ENCODE assay signal across 29 cellular contexts in genomic region chr13:79462895-79463294, GRCh38.
"Had no signal": no experiment of that assay in that cellular context is flagged by ENCODE, and none has a peak within 500 bp of the region (broad histone marks: within the 10 kb centered on the region; RNA-seq: fewer than 3 reads in every experiment).

No MANE protein-coding gene starts in this region.

- H3K4me3 ChIP-seq: coronary artery, dorsolateral prefrontal cortex, heart left ventricle had no signal

- ATAC-seq: esophagus mucosa, heart left ventricle had no signal

- H3K36me3 ChIP-seq: brain microvascular endothelial cell, heart left ventricle had no signal

- H3K4me1 ChIP-seq: heart left ventricle had no signal

- FAIRE-seq: bronchial epithelial cell, frontal cortex had no signal

- H3K4me3 Mint-ChIP-seq: activated CD4-positive, alpha-beta memory T cell treated with anti-CD3 and anti-CD28 coated beads for 36 hours; activated CD4-positive, alpha-beta T cell treated with anti-CD3 and anti-CD28 coated beads for 36 hours; activated CD4-positive, alpha-beta T cell treated with anti-CD3 and anti-CD28 coated beads, Interleukin-2, amount 10 ng/mL, durations not matched to agents 24 days and 14 days; activated naive CD4-positive, alpha-beta T cell treated with anti-CD3 and anti-CD28 coated beads, Interleukin-2, amount 10 ng/mL, durations not matched to agents 7 days and 5 days; activated naive CD8-positive, alpha-beta T cell treated with anti-CD3 and anti-CD28 coated beads, Interleukin-2, amount 10 ng/mL, durations not matched to agents 7 days and 5 days; activated T-cell treated with anti-CD3 and anti-CD28 coated beads, Interleukin-2, amount 50 U/mL, for 24 hours; activated T-cell treated with anti-CD3 and anti-CD28 coated beads, Interleukin-2, amount 50 U/mL, for 72 hours; activated T-helper 17 cell treated with anti-CD3 and anti-CD28 coated beads, Interleukin-2, amount 50 U/mL, for 72 hours; central memory CD8-positive, alpha-beta T cell; dendritic cell treated with granulocyte-macrophage colony-stimulating factor and Interleukin-4, amounts not matched to agents 40 ng/mL and 50 ng/mL, for 4 days; endodermal cell had no signal

- H3K27ac ChIP-seq: brain microvascular endothelial cell, coronary artery, dorsolateral prefrontal cortex, heart left ventricle had no signal

- DNase-seq: activated CD4-positive, alpha-beta memory T cell treated with anti-CD3 and anti-CD28 coated beads for 36 hours; activated CD4-positive, alpha-beta T cell treated with anti-CD3 and anti-CD28 coated beads for 36 hours; activated CD4-positive, alpha-beta T cell treated with anti-CD3 and anti-CD28 coated beads, Interleukin-2, amount 10 ng/mL, durations not matched to agents 24 days and 14 days; activated CD4-positive, CD25-positive, alpha-beta regulatory T cell; activated CD4-positive, CD25-positive, alpha-beta regulatory T cell treated with anti-CD3 and anti-CD28 coated beads, Interleukin-2, amount 50 U/mL, for 72 hours; activated CD8-positive, alpha-beta memory T cell treated with anti-CD3 and anti-CD28 coated beads, Interleukin-2, amount 50 U/mL, for 48 hours; activated effector memory CD4-positive, alpha-beta T cell treated with anti-CD3 and anti-CD28 coated beads, Interleukin-2, amount 50 U/mL, for 16 hours; activated naive CD4-positive, alpha-beta T cell treated with anti-CD3 and anti-CD28 coated beads, Interleukin-2, amount 10 ng/mL, durations not matched to agents 7 days and 5 days; activated naive CD8-positive, alpha-beta T cell treated with anti-CD3 and anti-CD28 coated beads, Interleukin-2, amount 10 ng/mL, durations not matched to agents 7 days and 5 days; activated T-cell treated with anti-CD3 and anti-CD28 coated beads for 4 hours; activated T-cell treated with anti-CD3 and anti-CD28 coated beads, Interleukin-2, amount 50 U/mL, for 24 hours; activated T-cell treated with anti-CD3 and anti-CD28 coated beads, Interleukin-2, amount 50 U/mL, for 72 hours; amniotic stem cell; anterior cingulate cortex; brain microvascular endothelial cell; dorsolateral prefrontal cortex; effector memory CD4-positive, alpha-beta T cell; endodermal cell; foreskin fibroblast; glutamatergic neuron; heart left ventricle had no signal

- H3K9me3 ChIP-seq: heart left ventricle had no signal

- H3K27me3 ChIP-seq: brain microvascular endothelial cell, dorsolateral prefrontal cortex, heart left ventricle had no signal

- H3K36me3 Mint-ChIP-seq: activated CD4-positive, alpha-beta memory T cell treated with anti-CD3 and anti-CD28 coated beads for 36 hours; activated naive CD4-positive, alpha-beta T cell treated with anti-CD3 and anti-CD28 coated beads, Interleukin-2, amount 50 U/mL, for 72 hours had no signal

- H3K27ac Mint-ChIP-seq: activated CD4-positive, alpha-beta memory T cell treated with anti-CD3 and anti-CD28 coated beads for 36 hours; activated CD4-positive, alpha-beta T cell treated with anti-CD3 and anti-CD28 coated beads for 36 hours; activated CD4-positive, alpha-beta T cell treated with anti-CD3 and anti-CD28 coated beads, Interleukin-2, amount 10 ng/mL, durations not matched to agents 24 days and 14 days; activated naive CD4-positive, alpha-beta T cell treated with anti-CD3 and anti-CD28 coated beads, Interleukin-2, amount 10 ng/mL, durations not matched to agents 7 days and 5 days; activated naive CD4-positive, alpha-beta T cell treated with anti-CD3 and anti-CD28 coated beads, Interleukin-2, amount 50 U/mL, for 72 hours; activated naive CD8-positive, alpha-beta T cell treated with anti-CD3 and anti-CD28 coated beads, Interleukin-2, amount 10 ng/mL, durations not matched to agents 7 days and 5 days; activated T-cell treated with anti-CD3 and anti-CD28 coated beads, Interleukin-2, amount 50 U/mL, for 24 hours; activated T-cell treated with anti-CD3 and anti-CD28 coated beads, Interleukin-2, amount 50 U/mL, for 72 hours; activated T-helper 17 cell treated with anti-CD3 and anti-CD28 coated beads, Interleukin-2, amount 50 U/mL, for 72 hours; dendritic cell treated with granulocyte-macrophage colony-stimulating factor and Interleukin-4, amounts not matched to agents 40 ng/mL and 50 ng/mL, for 4 days; endodermal cell had no signal

- H3K9me3 Mint-ChIP-seq: activated CD4-positive, alpha-beta memory T cell treated with anti-CD3 and anti-CD28 coated beads for 36 hours; activated naive CD4-positive, alpha-beta T cell treated with anti-CD3 and anti-CD28 coated beads, Interleukin-2, amount 10 ng/mL, durations not matched to agents 7 days and 5 days; activated naive CD4-positive, alpha-beta T cell treated with anti-CD3 and anti-CD28 coated beads, Interleukin-2, amount 50 U/mL, for 72 hours; activated T-cell treated with anti-CD3 and anti-CD28 coated beads, Interleukin-2, amount 50 U/mL, for 24 hours; activated T-cell treated with anti-CD3 and anti-CD28 coated beads, Interleukin-2, amount 50 U/mL, for 72 hours; activated T-helper 17 cell treated with anti-CD3 and anti-CD28 coated beads, Interleukin-2, amount 50 U/mL, for 72 hours; central memory CD8-positive, alpha-beta T cell; dendritic cell treated with granulocyte-macrophage colony-stimulating factor and Interleukin-4, amounts not matched to agents 40 ng/mL and 50 ng/mL, for 4 days; endodermal cell had no signal

- H3K27me3 Mint-ChIP-seq: activated CD4-positive, alpha-beta memory T cell treated with anti-CD3 and anti-CD28 coated beads for 36 hours; activated CD4-positive, alpha-beta T cell treated with anti-CD3 and anti-CD28 coated beads for 36 hours; activated CD4-positive, alpha-beta T cell treated with anti-CD3 and anti-CD28 coated beads, Interleukin-2, amount 10 ng/mL, durations not matched to agents 24 days and 14 days; activated naive CD4-positive, alpha-beta T cell treated with anti-CD3 and anti-CD28 coated beads, Interleukin-2, amount 10 ng/mL, durations not matched to agents 7 days and 5 days; activated naive CD8-positive, alpha-beta T cell treated with anti-CD3 and anti-CD28 coated beads, Interleukin-2, amount 10 ng/mL, durations not matched to agents 7 days and 5 days; activated T-cell treated with anti-CD3 and anti-CD28 coated beads, Interleukin-2, amount 50 U/mL, for 24 hours; activated T-helper 17 cell treated with anti-CD3 and anti-CD28 coated beads, Interleukin-2, amount 50 U/mL, for 72 hours had no signal
